Comparison of ENCODE assay signal across 24 cellular contexts in genomic region chr3:148319960-148320359, GRCh38.
DNase-seq lines count a peak whose midpoint lies in the region; ATAC-seq and TF ChIP-seq lines count a peak whose summit lies in the region.
"Had no signal": no experiment of that assay in that cellular context is flagged by ENCODE, and none has a peak within 500 bp of the region (broad histone marks: within the 10 kb centered on the region; RNA-seq: fewer than 3 reads in every experiment).

No MANE protein-coding gene starts in this region.

- no peaks in the 10 kb centered on the region for H3K36me3 ChIP-seq in osteoblast (ENCODE audit: insufficient read depth, low read length)
- H3K36me3 ChIP-seq: esophagus muscularis mucosa, gastroesophageal sphincter, prostate gland, sigmoid colon, SJCRH30 had no signal

- peak overlapping the region; percentile 73 for H3K4me2 ChIP-seq in osteoblast (ENCODE audit: insufficient read depth, low read length)

- no peaks in the 10 kb centered on the region for H3K27me3 Mint-ChIP-seq in HFFc6 (ENCODE audit: insufficient read depth)
- H3K27me3 Mint-ChIP-seq in naive thymus-derived CD8-positive, alpha-beta T cell = no peaks in the 10 kb centered on the region
- H3K27me3 Mint-ChIP-seq: activated B cell treated with CpG ODN at 0.5 μM for 24 hours; activated CD4-positive, alpha-beta memory T cell treated with anti-CD3 and anti-CD28 coated beads for 36 hours; CD4-positive, alpha-beta memory T cell had no signal

- H3K9me3 Mint-ChIP-seq in HFFc6 = 0 out of 2 replicates have a peak, but pooled peaks cover 6% of the 10 kb centered on the region
- H3K9me3 Mint-ChIP-seq in naive thymus-derived CD8-positive, alpha-beta T cell = peaks cover 0 to 22% (median under 1%) of the 10 kb centered on the region in 9 donors
- H3K9me3 Mint-ChIP-seq: activated B cell treated with CpG ODN at 0.5 μM for 24 hours; activated CD4-positive, alpha-beta memory T cell treated with anti-CD3 and anti-CD28 coated beads for 36 hours had no signal

- H3K36me3 Mint-ChIP-seq in HFFc6 (ENCODE audit: low read depth) = peaks cover 6% of the 10 kb centered on the region; the same call in 1 of the 2 replicates
- no peaks in the 10 kb centered on the region for H3K36me3 Mint-ChIP-seq in naive thymus-derived CD8-positive, alpha-beta T cell
- H3K36me3 Mint-ChIP-seq: activated CD4-positive, alpha-beta memory T cell treated with anti-CD3 and anti-CD28 coated beads for 36 hours; activated naive CD8-positive, alpha-beta T cell; CD4-positive, alpha-beta memory T cell; immature natural killer cell had no signal

- H3K27ac Mint-ChIP-seq in HFFc6 = peak overlapping the region; percentile 88
- H3K27ac Mint-ChIP-seq in naive thymus-derived CD8-positive, alpha-beta T cell = no peak overlapping the region
- H3K27ac Mint-ChIP-seq: activated CD4-positive, alpha-beta memory T cell treated with anti-CD3 and anti-CD28 coated beads for 36 hours; activated naive CD8-positive, alpha-beta T cell; CD4-positive, alpha-beta memory T cell; immature natural killer cell had no signal

- H4K20me1 ChIP-seq in osteoblast (ENCODE audit: insufficient read depth, low read length) = no peaks in the 10 kb centered on the region

- peaks cover 18% of the 10 kb centered on the region for H3K4me1 Mint-ChIP-seq in HFFc6 (ENCODE audit: low read depth)
- no peaks in the 10 kb centered on the region for H3K4me1 Mint-ChIP-seq in naive thymus-derived CD8-positive, alpha-beta T cell
- H3K4me1 Mint-ChIP-seq: immature natural killer cell had no signal

- H3K9me3 ChIP-seq in osteoblast (ENCODE audit: low read depth, low read length) = no peaks in the 10 kb centered on the region
- H3K9me3 ChIP-seq: gastroesophageal sphincter, prostate gland, sigmoid colon, SJCRH30 had no signal

- POLR2A ChIA-PET in naive thymus-derived CD8-positive, alpha-beta T cell (lab: Charles Lee) = no interaction called here

- peak overlapping the region; percentile 93 for H3K27ac ChIP-seq in osteoblast (ENCODE audit: low read depth, low read length)
- H3K27ac ChIP-seq: esophagus muscularis mucosa, gastroesophageal sphincter, prostate gland, SJCRH30 had no signal

- H2AFZ ChIP-seq in osteoblast (ENCODE audit: low read length) = no peak overlapping the region

- no peak overlapping the region for H3K4me3 ChIP-seq in osteoblast (ENCODE audit: insufficient read depth, low read length)
- H3K4me3 ChIP-seq: esophagus muscularis mucosa, gastroesophageal sphincter, prostate gland, sigmoid colon, SJCRH30 had no signal

- H3K4me3 Mint-ChIP-seq in HFFc6 = peak overlapping the region; percentile 70
- H3K4me3 Mint-ChIP-seq in naive thymus-derived CD8-positive, alpha-beta T cell = no peak overlapping the region
- H3K4me3 Mint-ChIP-seq: activated CD4-positive, alpha-beta memory T cell treated with anti-CD3 and anti-CD28 coated beads for 36 hours; activated naive CD8-positive, alpha-beta T cell; immature natural killer cell had no signal

- ATAC-seq in SK-N-SH treated with all-trans-retinoic acid at 6 μM for 48 hours = peak; percentile 59
- ATAC-seq in naive thymus-derived CD8-positive, alpha-beta T cell = no peak

- TF ChIP-seq CTCF in HFFc6 (IDR thresholded peaks at IDR 0.05) (no peak), osteoblast (IDR thresholded peaks at IDR 0.05; ENCODE audit: extremely low read depth, low read depth, low read length) (no peak)

- no peaks in the 10 kb centered on the region for H3K79me2 ChIP-seq in osteoblast (ENCODE audit: insufficient read depth, low read length)

- DNase-seq in ELR (ENCODE audit: low read depth) (peak; percentile 27), HFFc6 (no peak), osteoblast (ENCODE audit: insufficient read length, low spot score, missing footprints) (no peak), NCI-H1417 treated with DMSO at 0.1 percent for 48 hours (lab: John Stamatoyannopoulos, UW) (no peak), NCI-H187 treated with DMSO at 0.1 percent for 48 hours (lab: John Stamatoyannopoulos, UW) (no peak), cortex of kidney (lab: John Stamatoyannopoulos, UW) (no peak)
- no peak for DNase-seq in naive thymus-derived CD8-positive, alpha-beta T cell
- DNase-seq: activated B cell treated with CpG ODN at 0.5 μM for 24 hours; activated CD4-positive, alpha-beta memory T cell treated with anti-CD3 and anti-CD28 coated beads for 36 hours; aorta; CD4-positive, alpha-beta memory T cell; hypothalamus; immature natural killer cell; NCI-H1092 treated with DMSO at 0.1 percent for 48 hours; NCI-H2029; NCI-H524 treated with DMSO at 0.1 percent for 48 hours; sigmoid colon; SJCRH30; stimulated activated naive CD4-positive, alpha-beta T cell treated with Interleukin-2 at 50 U/mL for 16 hours had no signal

- peaks cover 15% of the 10 kb centered on the region for H3K4me1 ChIP-seq in osteoblast (ENCODE audit: insufficient read depth, low read length)
- H3K4me1 ChIP-seq: esophagus muscularis mucosa, gastroesophageal sphincter, prostate gland, SJCRH30 had no signal

- H3K27me3 ChIP-seq in osteoblast (ENCODE audit: insufficient read depth, low read length) = no peaks in the 10 kb centered on the region
- H3K27me3 ChIP-seq: esophagus muscularis mucosa, gastroesophageal sphincter, sigmoid colon, SJCRH30 had no signal

TF ChIP-seq in SK-N-SH treated with all-trans-retinoic acid at 6 μM for 48 hours, 23 proteins besides CTCF, POLR2A, EP300 and RAD21:
- TF ChIP-seq ZC3H10 (CRISPR knock-in tag; IDR thresholded peaks at IDR 0.05) (no peak), CREB5 (CRISPR knock-in tag; IDR thresholded peaks at IDR 0.05; ENCODE audit: low read depth) (no peak)
